In the genomic region with DNA sequence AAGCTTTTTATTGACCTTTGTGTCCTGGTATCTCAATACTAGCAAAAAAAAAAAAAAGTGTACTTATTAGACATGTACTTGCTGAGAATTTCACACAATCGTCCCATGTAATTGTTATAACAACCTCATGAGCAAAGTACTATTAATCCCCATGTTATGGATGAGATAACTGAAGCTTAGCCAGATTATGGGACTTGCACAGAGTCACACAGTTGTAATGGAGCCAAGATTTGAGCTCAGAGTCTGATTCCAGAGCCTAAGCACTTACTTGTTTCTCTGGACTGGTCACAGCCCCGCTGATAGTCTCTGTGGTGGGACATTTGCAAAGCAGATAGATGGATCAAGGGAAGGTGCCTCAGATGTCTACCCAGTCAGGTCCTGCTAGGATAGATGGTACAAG, we compare ENCODE assay signal across 26 cellular contexts.
"Had no signal": no experiment of that assay in that cellular context is flagged by ENCODE, and none has a peak within 500 bp of the region (broad histone marks: within the 10 kb centered on the region; RNA-seq: fewer than 3 reads in every experiment).

No MANE protein-coding gene starts in this region.

- H3K36me3 ChIP-seq: Peyer's patch had no signal

- H3K4me1 ChIP-seq: Peyer's patch had no signal

- H3K27me3 ChIP-seq: Peyer's patch had no signal

- ATAC-seq: activated CD8-positive, alpha-beta memory T cell treated with anti-CD3 and anti-CD28 coated beads, Interleukin-2, amount 10 ng/mL, durations not matched to agents 7 days and 5 days; activated naive CD4-positive, alpha-beta T cell treated with anti-CD3 and anti-CD28 coated beads, Interleukin-2, amount 50 U/mL, for 72 hours; activated naive CD8-positive, alpha-beta T cell treated with anti-CD3 and anti-CD28 coated beads, Interleukin-2, amount 50 U/mL, for 24 hours; T-helper 17 cell had no signal

- H3K9me3 ChIP-seq: Peyer's patch had no signal

- H3K27ac ChIP-seq: Peyer's patch, RWPE1 had no signal

- H3K4me3 ChIP-seq: Peyer's patch had no signal

- DNase-seq: activated B cell treated with CpG ODN at 0.5 μM for 24 hours; activated CD4-positive, alpha-beta T cell treated with anti-CD3 and anti-CD28 coated beads for 1 hour; activated CD4-positive, alpha-beta T cell treated with anti-CD3 and anti-CD28 coated beads, Interleukin-2, amount 10 ng/mL, durations not matched to agents 24 days and 14 days; activated CD4-positive, alpha-beta T cell treated with anti-CD3 and anti-CD28 coated beads, Interleukin-2, amount 50 U/mL, for 48 hours; activated CD8-positive, alpha-beta memory T cell treated with anti-CD3 and anti-CD28 coated beads, Interleukin-2, amount 10 ng/mL, durations not matched to agents 7 days and 5 days; activated effector memory CD4-positive, alpha-beta T cell treated with Interleukin-2 at 50 U/mL for 16 hours; activated naive CD4-positive, alpha-beta T cell; activated naive CD8-positive, alpha-beta T cell treated with anti-CD3 and anti-CD28 coated beads, Interleukin-2, amount 50 U/mL, for 24 hours; activated T-cell treated with anti-CD3 and anti-CD28 coated beads, Interleukin-2, amount 50 U/mL, for 24 hours; amygdala; NCI-H1092; NCI-H1417; NCI-H1694; NCI-H2029; NCI-H2107; NCI-H2171 treated with DMSO at 0.1 percent for 48 hours; NCI-H226; NCI-H526; NCI-H774; NK-92 treated with Interleukin-12 subunit alpha and Interleukin-12 subunit beta, amount 100 ng/mL, for 24 hours; Peyer's patch; SHP77; T-helper 17 cell; T-helper 9 cell had no signal
